ENCODE assay signal across 8 cellular contexts in the genomic region with DNA sequence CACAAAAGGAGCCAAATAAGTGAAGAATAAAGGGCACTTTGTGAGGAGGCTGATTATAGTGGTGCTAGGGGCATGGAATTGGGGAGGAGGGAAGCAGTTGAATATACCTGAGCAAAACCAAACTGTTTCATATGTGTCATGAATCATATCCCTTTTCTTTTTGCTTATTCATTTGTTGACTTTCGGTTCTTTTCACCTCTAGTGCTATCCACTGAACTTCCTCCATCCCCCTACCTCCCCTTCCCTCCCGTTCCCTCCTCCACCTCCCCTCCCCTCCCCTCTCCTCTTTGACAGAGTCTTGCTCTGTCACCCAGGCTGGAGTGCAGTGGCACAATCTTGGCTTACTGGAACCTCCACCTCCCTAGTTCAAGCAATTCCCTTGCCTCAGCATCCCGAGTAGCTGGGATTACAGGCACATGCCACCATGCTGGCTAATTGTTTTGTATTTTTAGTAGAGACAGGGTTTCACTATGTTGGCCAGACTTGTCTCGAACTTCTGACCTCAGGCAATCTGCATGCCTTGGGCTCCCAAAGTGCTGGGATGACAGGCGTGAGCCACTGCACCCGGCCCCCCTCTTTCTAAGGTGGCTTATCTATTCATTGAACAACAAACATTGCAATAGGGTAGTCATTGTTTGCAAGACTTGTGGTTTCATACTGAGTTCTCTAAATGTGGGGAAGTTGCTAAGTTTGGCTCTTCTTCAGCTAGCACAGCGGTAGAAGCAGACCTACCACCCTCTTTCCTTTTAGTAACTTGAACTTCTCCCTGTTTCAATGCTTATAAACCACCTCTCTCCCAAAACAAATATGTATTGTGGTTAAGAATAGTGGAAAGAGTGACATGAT.
A peak's percentile ranks its signal among the peaks of the same experiment; 100 is the strongest.
DNase-seq lines count a peak whose midpoint lies in the region; ATAC-seq and TF ChIP-seq lines count a peak whose summit lies in the region.

No MANE protein-coding gene starts in this region.

- no peaks in the 10 kb centered on the region for H3K9me3 Mint-ChIP-seq in activated T-helper 17 cell treated with anti-CD3 and anti-CD28 coated beads, Interleukin-2, amount 50 U/mL, for 72 hours
- no peaks in the 10 kb centered on the region for H3K9me3 Mint-ChIP-seq in CD4-positive, alpha-beta T cell

- H3K4me2 ChIP-seq in trophoblast cell (ENCODE audit: low read length): no peak overlapping the region

- no peak overlapping the region for H3K4ac ChIP-seq in trophoblast cell (ENCODE audit: low read depth, low read length)

- TF ChIP-seq CTCF in GM12864 (IDR thresholded peaks at IDR 0.05; ENCODE audit: low read depth, low read length, missing control alignments): no peak
- no peak for TF ChIP-seq CTCF in CD4-positive, alpha-beta T cell (IDR thresholded peaks at IDR 0.05)

- CTCF ChIA-PET in CD4-positive, alpha-beta T cell (lab: Charles Lee): no interaction called here

- H3K36me3 Mint-ChIP-seq in activated T-helper 17 cell treated with anti-CD3 and anti-CD28 coated beads, Interleukin-2, amount 50 U/mL, for 72 hours (ENCODE audit: low read depth): no peaks in the 10 kb centered on the region
- H3K36me3 Mint-ChIP-seq in CD4-positive, alpha-beta T cell (ENCODE audit: low read depth): no peaks in the 10 kb centered on the region

- H4K12ac ChIP-seq in trophoblast cell (ENCODE audit: low read depth, low read length): no peak overlapping the region

- H3K36me3 ChIP-seq in trophoblast cell (ENCODE audit: control insufficient read depth in 1 of 2, insufficient read depth in 2 of 2, low read length in 2 of 2): peaks cover 0 to 2% of the 10 kb centered on the region in 2 experiments

- no peak overlapping the region for H3K9ac ChIP-seq in trophoblast cell (ENCODE audit: low read length)

- no CpG with 5 or more reads among the region's 7 CpGs for WGBS in trophoblast cell (ENCODE audit: extremely low coverage, insufficient coverage, insufficient read length)

- no peak overlapping the region for H3K23ac ChIP-seq in trophoblast cell (ENCODE audit: low read length)

- no peak overlapping the region for H2AFZ ChIP-seq in trophoblast cell (ENCODE audit: insufficient read depth, low read length, poor library complexity)

- H3K4me3 ChIP-seq in GM12864 (ENCODE audit: low read depth, low read length): no peak overlapping the region
- H3K4me3 ChIP-seq in trophoblast cell (ENCODE audit: low read depth, low read length): no peak overlapping the region

- H3K9me3 ChIP-seq in trophoblast cell (ENCODE audit: insufficient read depth, low read depth, low read length): peaks cover 2% of the 10 kb centered on the region
- H3K9me3 ChIP-seq in CD4-positive, alpha-beta T cell (ENCODE audit: control insufficient read depth, low read length): no peaks in the 10 kb centered on the region

- H3K27ac ChIP-seq in trophoblast cell (ENCODE audit: low read depth, low read length): peak overlapping the region; percentile 12
- no peak overlapping the region for H3K27ac ChIP-seq in CD4-positive, alpha-beta T cell (ENCODE audit: low read depth, low read length)

- ATAC-seq in GM21360 (IDR thresholded peaks at IDR 0.05; ENCODE audit: unreplicated experiment): peak; percentile 91
- ATAC-seq in HG03521 (IDR thresholded peaks at IDR 0.05; ENCODE audit: unreplicated experiment): peak; percentile 88
- peak; percentile 82 for ATAC-seq in activated T-helper 17 cell treated with anti-CD3 and anti-CD28 coated beads, Interleukin-2, amount 50 U/mL, for 72 hours (replicated peaks)
- ATAC-seq in CD4-positive, alpha-beta T cell (ENCODE audit: poor library complexity): no peak

- H3K79me1 ChIP-seq in trophoblast cell (ENCODE audit: low read length): peaks cover 9% of the 10 kb centered on the region

- H4K8ac ChIP-seq in trophoblast cell (ENCODE audit: low read depth, low read length): no peak overlapping the region

- POLR2A ChIA-PET in CD4-positive, alpha-beta T cell (lab: Charles Lee): no interaction called here

- no peak overlapping the region for H2BK5ac ChIP-seq in trophoblast cell (ENCODE audit: low read depth, low read length, poor library complexity)

- no peak overlapping the region for H3K18ac ChIP-seq in trophoblast cell (ENCODE audit: low read length)

- H3K27me3 ChIP-seq in trophoblast cell (ENCODE audit: insufficient read depth, low read length): no peaks in the 10 kb centered on the region
- no peaks in the 10 kb centered on the region for H3K27me3 ChIP-seq in CD4-positive, alpha-beta T cell (ENCODE audit: control insufficient read depth, insufficient read depth, low read length)

- H3K14ac ChIP-seq in trophoblast cell (ENCODE audit: low read length): no peak overlapping the region

- no peaks in the 10 kb centered on the region for H3K4me1 Mint-ChIP-seq in activated T-helper 17 cell treated with anti-CD3 and anti-CD28 coated beads, Interleukin-2, amount 50 U/mL, for 72 hours
- no peaks in the 10 kb centered on the region for H3K4me1 Mint-ChIP-seq in CD4-positive, alpha-beta T cell (ENCODE audit: low read depth)

- intact Hi-C loops in CD4-positive, alpha-beta T cell (cut with DNase I, micrococcal nuclease): no loop called here

- no peak overlapping the region for H2BK120ac ChIP-seq in trophoblast cell (ENCODE audit: insufficient read depth, low read length, poor library complexity)

- peaks cover 2% of the 10 kb centered on the region for H3K79me2 ChIP-seq in trophoblast cell (ENCODE audit: control insufficient read depth, insufficient read depth, low read length, poor library complexity)

- no peak overlapping the region for H3K27ac Mint-ChIP-seq in activated T-helper 17 cell treated with anti-CD3 and anti-CD28 coated beads, Interleukin-2, amount 50 U/mL, for 72 hours
- H3K27ac Mint-ChIP-seq in CD4-positive, alpha-beta T cell: no peak overlapping the region

- H2BK12ac ChIP-seq in trophoblast cell (ENCODE audit: low read length): no peak overlapping the region

- no peak overlapping the region for H2AK5ac ChIP-seq in trophoblast cell (ENCODE audit: low read length)

- peaks cover 17% of the 10 kb centered on the region for H3K27me3 Mint-ChIP-seq in activated T-helper 17 cell treated with anti-CD3 and anti-CD28 coated beads, Interleukin-2, amount 50 U/mL, for 72 hours
- peaks cover 18% of the 10 kb centered on the region for H3K27me3 Mint-ChIP-seq in CD4-positive, alpha-beta T cell

- no peak overlapping the region for H3K4me3 Mint-ChIP-seq in activated T-helper 17 cell treated with anti-CD3 and anti-CD28 coated beads, Interleukin-2, amount 50 U/mL, for 72 hours
- no peak overlapping the region for H3K4me3 Mint-ChIP-seq in CD4-positive, alpha-beta T cell

- no peak overlapping the region for H4K91ac ChIP-seq in trophoblast cell (ENCODE audit: low read depth, low read length)

- DNase-seq in GM12864 (ENCODE audit: low read depth) (peak; percentile 37), trophoblast cell (no peak), COR-L47 (lab: John Stamatoyannopoulos, UW) (no peak), AG20443 (ENCODE audit: low spot score) (no peak)
- no peak for DNase-seq in CD4-positive, alpha-beta T cell

- peaks cover 13 to 15% of the 10 kb centered on the region in 2 experiments for H3K4me1 ChIP-seq in trophoblast cell (ENCODE audit: control insufficient read depth in 1 of 2, insufficient read depth in 2 of 2, low read length in 2 of 2)
